1 cellular context compared by ENCODE assay signal in genomic region chr4:121823505-121824170, GRCh38.
TF ChIP-seq lines count a peak whose summit lies in the region.

CCNA2 (minus strand) TSS chr4:121823883; CDS start chr4:121823628, 255 bp downstream.

TF ChIP-seq in GM12878, 131 proteins besides CTCF, POLR2A, EP300 and RAD21 (continued from another document and continues in another):
- TF ChIP-seq SKIL (IDR thresholded peaks at IDR 0.05; ENCODE audit: low read depth, poor library complexity, severe bottlenecking): no peak
- no peak; the same call in 1 of the 2 replicates for TF ChIP-seq POLR2AphosphoS2 (IDR thresholded peaks at IDR 0.05; ENCODE audit: low read depth, low read length)
- TF ChIP-seq LARP7 (IDR thresholded peaks at IDR 0.05): 0 out of 2 replicates have a peak, but pooled peaks have one; percentile 45
- no peak for TF ChIP-seq SMC3 (IDR thresholded peaks at IDR 0.05; ENCODE audit: borderline replicate concordance, low read length)
- TF ChIP-seq MYC (IDR thresholded peaks at IDR 0.05; ENCODE audit: insufficient read depth, insufficient read length, insufficient replicate concordance, low read length, severe bottlenecking): peak; percentile 74
- TF ChIP-seq IRF3 (IDR thresholded peaks at IDR 0.05): peak; percentile 60; the same call in 1 of the 2 replicates
- 0 out of 2 replicates have a peak, but pooled peaks have one; percentile 6 for TF ChIP-seq PAX5 (IDR thresholded peaks at IDR 0.05; ENCODE audit: borderline replicate concordance, low read depth, low read length)
- no peak for TF ChIP-seq BCL11A (IDR thresholded peaks at IDR 0.05; ENCODE audit: low read depth, low read length)
- no peak for TF ChIP-seq ZNF384 (IDR thresholded peaks at IDR 0.05; ENCODE audit: borderline replicate concordance, low read depth, low read length)
- peak; percentile 95 for TF ChIP-seq E2F4 (IDR thresholded peaks at IDR 0.05; ENCODE audit: low read depth, low read length)
- peak; percentile 69 for TF ChIP-seq MAX (IDR thresholded peaks at IDR 0.05; ENCODE audit: low read depth, low read length)
- TF ChIP-seq MXI1 (IDR thresholded peaks at IDR 0.05; ENCODE audit: low read depth, low read length): peak; percentile 98
- no peak for TF ChIP-seq MTA3 (IDR thresholded peaks at IDR 0.05; ENCODE audit: borderline replicate concordance, low read length)
- 0 out of 2 replicates have a peak, but pooled peaks have one; percentile 89 for TF ChIP-seq PML (IDR thresholded peaks at IDR 0.05; ENCODE audit: low read length)
- TF ChIP-seq SRF (IDR thresholded peaks at IDR 0.05; ENCODE audit: low read depth in 2 of 2, low read length in 2 of 2): peak in 1 of 2 experiments; percentile 93; a peak in 2 of 4 replicates
- TF ChIP-seq ZNF24 (IDR thresholded peaks at IDR 0.05): no peak
- 0 out of 2 replicates have a peak, but pooled peaks have one; percentile 44 for TF ChIP-seq NRF1 (conservative IDR thresholded peaks at IDR 0.05; ENCODE audit: low read depth, low read length)
- TF ChIP-seq CHD1 (IDR thresholded peaks at IDR 0.05; ENCODE audit: low read depth, low read length): no peak
- no peak for TF ChIP-seq ZBTB33 (IDR thresholded peaks at IDR 0.05)
- TF ChIP-seq KDM1A (IDR thresholded peaks at IDR 0.05; ENCODE audit: borderline replicate concordance): no peak
- TF ChIP-seq BMI1 (IDR thresholded peaks at IDR 0.05; ENCODE audit: borderline replicate concordance): no peak
- TF ChIP-seq NFIC (IDR thresholded peaks at IDR 0.05; ENCODE audit: low read depth, low read length): 0 out of 2 replicates have a peak, but pooled peaks have one; percentile 14
- TF ChIP-seq SREBF1 (IDR thresholded peaks at IDR 0.05; ENCODE audit: low read length): no peak
- TF ChIP-seq E2F8 (IDR thresholded peaks at IDR 0.05; ENCODE audit: low read depth, partially characterized antibody): peak; percentile 46
- TF ChIP-seq POU2F2 (IDR thresholded peaks at IDR 0.05; ENCODE audit: borderline replicate concordance, low read depth, low read length): peak; percentile 51; the same call in 1 of the 3 replicates
- peak; percentile 21; the same call in 1 of the 2 replicates for TF ChIP-seq STAT1 (conservative IDR thresholded peaks at IDR 0.05)
- TF ChIP-seq CHD2 (IDR thresholded peaks at IDR 0.05; ENCODE audit: borderline replicate concordance, low read depth, low read length): peak; percentile 89
- TF ChIP-seq HSF1 (IDR thresholded peaks at IDR 0.05; ENCODE audit: low read depth, low read length): no peak
- TF ChIP-seq HCFC1 (IDR thresholded peaks at IDR 0.05; ENCODE audit: low read length): peak; percentile 68
- TF ChIP-seq MLLT1 (IDR thresholded peaks at IDR 0.05): 0 out of 2 replicates have a peak, but pooled peaks have one; percentile 36
- TF ChIP-seq TBL1XR1 (IDR thresholded peaks at IDR 0.05; ENCODE audit: low read depth, low read length): 0 out of 2 replicates have a peak, but pooled peaks have one; percentile 30
- TF ChIP-seq E4F1 (IDR thresholded peaks at IDR 0.05; ENCODE audit: borderline replicate concordance, partially characterized antibody): no peak
- TF ChIP-seq CREM (IDR thresholded peaks at IDR 0.05; ENCODE audit: low read depth): peak; percentile 99
- peak; percentile 58; the same call in 1 of the 2 replicates for TF ChIP-seq RFX5 (IDR thresholded peaks at IDR 0.05; ENCODE audit: low read depth, low read length)
- no peak for TF ChIP-seq SUPT20H (IDR thresholded peaks at IDR 0.05; ENCODE audit: borderline replicate concordance, control insufficient read depth, low read depth, low read length)
- TF ChIP-seq SP1 (IDR thresholded peaks at IDR 0.05; ENCODE audit: low read depth, low read length): peak; percentile 88
- TF ChIP-seq YY1 (IDR thresholded peaks at IDR 0.05; ENCODE audit: low read depth, low read length): no peak
- TF ChIP-seq BRCA1 (IDR thresholded peaks at IDR 0.05; ENCODE audit: low read depth, low read length): 0 out of 2 replicates have a peak, but pooled peaks have one; percentile 31
- peak; percentile 57 for TF ChIP-seq NR2C1 (IDR thresholded peaks at IDR 0.05)
- no peak for TF ChIP-seq MYB (IDR thresholded peaks at IDR 0.05; ENCODE audit: borderline replicate concordance, low read depth, low read length)
- TF ChIP-seq KAT2A (conservative IDR thresholded peaks at IDR 0.05; ENCODE audit: control insufficient read depth, low read depth, low read length): no peak
- peak; percentile 54 for TF ChIP-seq PKNOX1 (IDR thresholded peaks at IDR 0.05)
- peak; percentile 98 for TF ChIP-seq FOXM1 (IDR thresholded peaks at IDR 0.05; ENCODE audit: low read depth, low read length)
- no peak; the same call in 1 of the 2 replicates for TF ChIP-seq ELK1 (IDR thresholded peaks at IDR 0.05; ENCODE audit: low read depth, low read length)
- no peak for TF ChIP-seq MEF2B (IDR thresholded peaks at IDR 0.05; ENCODE audit: partially characterized antibody, poor library complexity, severe bottlenecking)
- no peak for TF ChIP-seq NR2F1 (conservative IDR thresholded peaks at IDR 0.05)
